Comparison of ENCODE assay signal across 18 cellular contexts in the genomic region with DNA sequence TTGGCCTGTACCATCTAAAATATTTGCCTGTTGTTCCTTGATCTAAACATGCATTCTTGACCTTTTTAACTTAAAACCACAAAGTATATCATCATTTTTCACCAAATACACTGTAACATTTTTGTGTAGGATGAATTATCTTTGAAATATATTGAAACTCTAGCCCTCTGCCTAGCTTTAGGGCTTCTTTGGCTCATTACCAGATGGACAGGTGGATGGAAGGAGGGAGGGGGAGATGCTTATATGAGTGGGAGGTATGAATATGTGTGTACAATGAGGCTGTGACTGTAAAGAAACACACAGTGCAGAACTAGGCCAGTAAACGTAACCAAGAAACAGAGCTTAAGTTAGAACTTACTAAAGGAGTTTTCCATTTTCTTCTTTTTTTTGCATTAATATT.
A peak's percentile ranks its signal among the peaks of the same experiment; 100 is the strongest.
DNase-seq lines count a peak whose midpoint lies in the region; ATAC-seq and TF ChIP-seq lines count a peak whose summit lies in the region.
"Had no signal": no experiment of that assay in that cellular context is flagged by ENCODE, and none has a peak within 500 bp of the region (broad histone marks: within the 10 kb centered on the region; RNA-seq: fewer than 3 reads in every experiment).

No MANE protein-coding gene starts in this region.

- peaks cover 0 to 45% of the 10 kb centered on the region in 2 experiments; a peak in 2 of 4 replicates for H3K4me1 ChIP-seq in SK-N-SH (ENCODE audit: control insufficient read depth in 1 of 2, insufficient read depth in 2 of 2, low read depth in 1 of 2, low read length in 1 of 2)

- H3K27ac ChIP-seq in SK-N-SH (ENCODE audit: low read depth in 2 of 2, low read length in 1 of 2) = peak overlapping the region in 1 of 2 experiments; percentile 43; a peak in 2 of 4 replicates

- H3K9me3 Mint-ChIP-seq in mesothelial cell of epicardium = no peaks in the 10 kb centered on the region
- H3K9me3 Mint-ChIP-seq: GM23338 had no signal

- no peak overlapping the region for H3K4me3 ChIP-seq in SK-N-SH (ENCODE audit: low read depth in 2 of 2, low read length in 1 of 2)
- H3K4me3 ChIP-seq: GM23338, MG63 had no signal

- H3K9me2 ChIP-seq in SK-N-SH = no peaks in the 10 kb centered on the region

- H3K79me2 ChIP-seq in SK-N-SH (ENCODE audit: insufficient read depth) = no peaks in the 10 kb centered on the region

- H3K27me3 Mint-ChIP-seq in mesothelial cell of epicardium (ENCODE audit: low read depth) = no peaks in the 10 kb centered on the region

- H4K20me1 ChIP-seq in SK-N-SH (ENCODE audit: insufficient read depth) = no peaks in the 10 kb centered on the region

- ATAC-seq in SK-N-SH treated with all-trans-retinoic acid at 6 μM for 48 hours = no peak
- ATAC-seq in GM21528 (IDR thresholded peaks at IDR 0.05; ENCODE audit: low FRiP score, unreplicated experiment) = no peak
- no peak for ATAC-seq in GM18519 (IDR thresholded peaks at IDR 0.05; ENCODE audit: low FRiP score, unreplicated experiment)
- ATAC-seq: GM23338, HCT116, Panc1, T-helper 17 cell had no signal

- TF ChIP-seq RAD21 in SK-N-SH (IDR thresholded peaks at IDR 0.05; ENCODE audit: low read length) = no peak

- no peaks in the 10 kb centered on the region for H3K36me3 ChIP-seq in SK-N-SH (replicated peaks in 1 of 2; ENCODE audit: control insufficient read depth in 1 of 2, insufficient read depth in 2 of 2, low read length in 1 of 2)
- H3K36me3 ChIP-seq: MG63 had no signal

- no peaks in the 10 kb centered on the region for H3F3A ChIP-seq in SK-N-SH (replicated peaks; ENCODE audit: insufficient read depth)

- no peak overlapping the region for H3K9ac ChIP-seq in SK-N-SH

- no peak overlapping the region for H3K4me2 ChIP-seq in SK-N-SH
- H3K4me2 ChIP-seq: GM23338 had no signal

- TF ChIP-seq CTCF in SK-N-SH (IDR thresholded peaks at IDR 0.05) (no peak), mesothelial cell of epicardium (IDR thresholded peaks at IDR 0.05; ENCODE audit: unreplicated experiment) (no peak)

- POLR2A ChIA-PET in SK-N-SH (lab: Yijun Ruan, JAX) = no interaction called here

- no peak for TF ChIP-seq EP300 in SK-N-SH (IDR thresholded peaks at IDR 0.05; ENCODE audit: borderline replicate concordance in 1 of 2, low read depth in 1 of 2, low read length in 1 of 2)

- no peak overlapping the region for H3K4me3 Mint-ChIP-seq in mesothelial cell of epicardium
- H3K4me3 Mint-ChIP-seq: GM23338, T-helper 17 cell had no signal

- 85% methylated on average over 1 of the region's 1 CpG for WGBS in SK-N-SH (ENCODE audit: low lambda C conversion rate)

- H3K36me3 Mint-ChIP-seq in mesothelial cell of epicardium = no peaks in the 10 kb centered on the region

- H3K4me1 Mint-ChIP-seq in mesothelial cell of epicardium = peaks cover 63% of the 10 kb centered on the region
- H3K4me1 Mint-ChIP-seq: T-helper 17 cell had no signal

- H3K27ac Mint-ChIP-seq in mesothelial cell of epicardium = peak overlapping the region; percentile 66
- H3K27ac Mint-ChIP-seq: GM23338, T-helper 17 cell had no signal

- no peaks in the 10 kb centered on the region for H3K27me3 ChIP-seq in SK-N-SH (ENCODE audit: insufficient read depth)
- H3K27me3 ChIP-seq: MG63 had no signal

- H3K9me3 ChIP-seq in SK-N-SH = no peaks in the 10 kb centered on the region
- H3K9me3 ChIP-seq: Caco-2, MG63 had no signal

- CTCF ChIA-PET in SK-N-SH (lab: Yijun Ruan, JAX) = interaction anchor here (0.6 to 2.0 kb wide), 6 partner anchors 9 to 578 kb away, joined by 3 to 6 read pairs (median 4); no protein-coding TSS in a partner anchor

- H2AFZ ChIP-seq in SK-N-SH (ENCODE audit: low read depth) = no peak overlapping the region
- H2AFZ ChIP-seq: GM23338 had no signal

- DNase-seq in SK-N-SH (no peak), NCI-H1092 (lab: John Stamatoyannopoulos, UW) (peak; percentile 24), NCI-H2171 treated with DMSO at 0.1 percent for 48 hours (lab: John Stamatoyannopoulos, UW) (peak; percentile 98), mesothelial cell of epicardium (ENCODE audit: low spot score in 2 of 2, unreplicated experiment in 2 of 2) (no peak), inferior parietal cortex (ENCODE audit: extremely low spot score) (no peak)
- DNase-seq: Caco-2, DMS79, Karpas-422, MG63, NCI-H1417 treated with DMSO at 0.1 percent for 48 hours, NCI-H774, T-helper 17 cell had no signal

TF ChIP-seq in SK-N-SH, 30 proteins besides CTCF, POLR2A, EP300 and RAD21:
- TF ChIP-seq RXRA (IDR thresholded peaks at IDR 0.05; ENCODE audit: borderline replicate concordance, low read depth) = peak; percentile 35; the same call in 1 of the 2 replicates
- TF ChIP-seq, protein P1, sequence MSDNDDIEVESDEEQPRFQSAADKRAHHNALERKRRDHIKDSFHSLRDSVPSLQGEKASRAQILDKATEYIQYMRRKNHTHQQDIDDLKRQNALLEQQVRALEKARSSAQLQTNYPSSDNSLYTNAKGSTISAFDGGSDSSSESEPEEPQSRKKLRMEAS (IDR thresholded peaks at IDR 0.05; ENCODE audit: low read depth) = no peak
TF ChIP-seq in SK-N-SH: peak in this region for 1.

TF ChIP-seq in SK-N-SH treated with all-trans-retinoic acid at 6 μM for 48 hours, 23 proteins besides CTCF, POLR2A, EP300 and RAD21:
- TF ChIP-seq, protein P2, sequence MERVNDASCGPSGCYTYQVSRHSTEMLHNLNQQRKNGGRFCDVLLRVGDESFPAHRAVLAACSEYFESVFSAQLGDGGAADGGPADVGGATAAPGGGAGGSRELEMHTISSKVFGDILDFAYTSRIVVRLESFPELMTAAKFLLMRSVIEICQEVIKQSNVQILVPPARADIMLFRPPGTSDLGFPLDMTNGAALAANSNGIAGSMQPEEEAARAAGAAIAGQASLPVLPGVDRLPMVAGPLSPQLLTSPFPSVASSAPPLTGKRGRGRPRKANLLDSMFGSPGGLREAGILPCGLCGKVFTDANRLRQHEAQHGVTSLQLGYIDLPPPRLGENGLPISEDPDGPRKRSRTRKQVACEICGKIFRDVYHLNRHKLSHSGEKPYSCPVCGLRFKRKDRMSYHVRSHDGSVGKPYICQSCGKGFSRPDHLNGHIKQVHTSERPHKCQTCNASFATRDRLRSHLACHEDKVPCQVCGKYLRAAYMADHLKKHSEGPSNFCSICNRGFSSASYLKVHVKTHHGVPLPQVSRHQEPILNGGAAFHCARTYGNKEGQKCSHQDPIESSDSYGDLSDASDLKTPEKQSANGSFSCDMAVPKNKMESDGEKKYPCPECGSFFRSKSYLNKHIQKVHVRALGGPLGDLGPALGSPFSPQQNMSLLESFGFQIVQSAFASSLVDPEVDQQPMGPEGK (CRISPR knock-in tag; IDR thresholded peaks at IDR 0.05; ENCODE audit: borderline replicate concordance) = no peak
- TF ChIP-seq ISL1 (CRISPR knock-in tag; IDR thresholded peaks at IDR 0.05) = no peak
TF ChIP-seq in SK-N-SH treated with all-trans-retinoic acid at 6 μM for 48 hours: peak in this region for 0.

Comparison
In these comparisons a context has a peak if more than half of its experiments do, and no peak if none do; other contexts are left out.
1. DNase-seq: peak in NCI-H1092 (single experiment) and NCI-H2171 treated with DMSO at 0.1 percent for 48 hours (single experiment); none in SK-N-SH (single experiment), mesothelial cell of epicardium (0 of 2) and inferior parietal cortex (single experiment).